1 cellular context compared by ENCODE assay signal in genomic region chr10:95267261-95267660, GRCh38.
TF ChIP-seq lines count a peak whose summit lies in the region.

No MANE protein-coding gene starts in this region.

TF ChIP-seq in HCT116, 20 proteins besides CTCF, POLR2A, EP300 and RAD21 (continued from another document):
- TF ChIP-seq REST (IDR thresholded peaks at IDR 0.05; ENCODE audit: low read depth) (no peak), MAX (IDR thresholded peaks at IDR 0.05) (no peak), JUND (IDR thresholded peaks at IDR 0.05) (no peak), ZFX (IDR thresholded peaks at IDR 0.05) (no peak), POLR2AphosphoS5 (IDR thresholded peaks at IDR 0.05; ENCODE audit: low read depth, low read length) (no peak), YY1 (IDR thresholded peaks at IDR 0.05; ENCODE audit: extremely low read depth, insufficient replicate concordance, low read depth, low read length) (no peak), SIN3A (IDR thresholded peaks at IDR 0.05; ENCODE audit: low read depth) (no peak), EZH2phosphoT487 (IDR thresholded peaks at IDR 0.05; ENCODE audit: borderline replicate concordance) (no peak)
